ENCODE assay signal across 1 cellular context in the genomic region with DNA sequence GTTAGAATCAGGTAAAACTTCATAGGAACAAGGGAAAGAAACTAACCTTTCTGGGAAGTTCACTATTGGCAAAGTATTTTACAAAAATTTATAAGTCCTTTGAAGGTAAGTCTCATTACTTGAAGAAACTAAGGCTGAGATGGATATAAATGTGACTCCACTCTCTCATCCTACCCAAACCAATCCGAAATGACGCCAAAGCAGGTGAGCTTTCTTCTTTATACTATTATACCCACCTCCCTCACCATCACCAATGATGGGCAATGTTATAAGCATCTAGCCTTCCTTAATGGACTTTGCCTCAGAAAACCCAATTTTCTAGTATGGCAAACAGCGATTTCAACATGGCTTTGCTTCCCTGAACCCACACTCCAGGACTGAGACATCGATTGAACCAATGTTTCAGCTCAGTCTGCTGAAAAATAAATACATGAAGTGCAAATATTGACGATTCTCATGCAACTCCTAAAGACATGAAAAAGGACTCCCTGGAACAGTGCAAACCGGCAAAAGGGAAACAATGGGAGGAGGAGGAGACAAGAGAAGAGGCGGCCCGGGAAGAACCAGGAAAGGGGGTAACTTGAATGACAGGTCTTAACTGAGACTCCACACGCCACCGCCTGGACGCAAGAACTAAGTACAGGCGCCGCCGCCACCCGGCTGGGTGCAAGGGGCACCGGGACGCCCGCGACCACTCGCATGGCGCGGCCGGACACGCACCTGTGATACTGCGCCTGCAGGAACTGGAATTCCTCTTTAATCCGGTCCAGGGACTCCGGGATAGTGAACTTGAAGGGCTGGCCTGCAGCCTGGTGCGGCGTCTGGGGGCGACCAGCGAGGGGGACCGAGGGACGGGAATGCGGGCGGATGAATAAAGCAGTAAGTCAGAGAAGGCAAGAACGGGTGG.
TF ChIP-seq lines count a peak whose summit lies in the region.

No MANE protein-coding gene starts in this region.

TF ChIP-seq in HepG2, 621 proteins besides CTCF, POLR2A, EP300 and RAD21 (continued from another document and continues in another):
- TF ChIP-seq, protein P1, sequence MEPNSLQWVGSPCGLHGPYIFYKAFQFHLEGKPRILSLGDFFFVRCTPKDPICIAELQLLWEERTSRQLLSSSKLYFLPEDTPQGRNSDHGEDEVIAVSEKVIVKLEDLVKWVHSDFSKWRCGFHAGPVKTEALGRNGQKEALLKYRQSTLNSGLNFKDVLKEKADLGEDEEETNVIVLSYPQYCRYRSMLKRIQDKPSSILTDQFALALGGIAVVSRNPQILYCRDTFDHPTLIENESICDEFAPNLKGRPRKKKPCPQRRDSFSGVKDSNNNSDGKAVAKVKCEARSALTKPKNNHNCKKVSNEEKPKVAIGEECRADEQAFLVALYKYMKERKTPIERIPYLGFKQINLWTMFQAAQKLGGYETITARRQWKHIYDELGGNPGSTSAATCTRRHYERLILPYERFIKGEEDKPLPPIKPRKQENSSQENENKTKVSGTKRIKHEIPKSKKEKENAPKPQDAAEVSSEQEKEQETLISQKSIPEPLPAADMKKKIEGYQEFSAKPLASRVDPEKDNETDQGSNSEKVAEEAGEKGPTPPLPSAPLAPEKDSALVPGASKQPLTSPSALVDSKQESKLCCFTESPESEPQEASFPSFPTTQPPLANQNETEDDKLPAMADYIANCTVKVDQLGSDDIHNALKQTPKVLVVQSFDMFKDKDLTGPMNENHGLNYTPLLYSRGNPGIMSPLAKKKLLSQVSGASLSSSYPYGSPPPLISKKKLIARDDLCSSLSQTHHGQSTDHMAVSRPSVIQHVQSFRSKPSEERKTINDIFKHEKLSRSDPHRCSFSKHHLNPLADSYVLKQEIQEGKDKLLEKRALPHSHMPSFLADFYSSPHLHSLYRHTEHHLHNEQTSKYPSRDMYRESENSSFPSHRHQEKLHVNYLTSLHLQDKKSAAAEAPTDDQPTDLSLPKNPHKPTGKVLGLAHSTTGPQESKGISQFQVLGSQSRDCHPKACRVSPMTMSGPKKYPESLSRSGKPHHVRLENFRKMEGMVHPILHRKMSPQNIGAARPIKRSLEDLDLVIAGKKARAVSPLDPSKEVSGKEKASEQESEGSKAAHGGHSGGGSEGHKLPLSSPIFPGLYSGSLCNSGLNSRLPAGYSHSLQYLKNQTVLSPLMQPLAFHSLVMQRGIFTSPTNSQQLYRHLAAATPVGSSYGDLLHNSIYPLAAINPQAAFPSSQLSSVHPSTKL (CRISPR knock-in tag; IDR thresholded peaks at IDR 0.05) = peak; percentile 96
- TF ChIP-seq, protein P2, sequence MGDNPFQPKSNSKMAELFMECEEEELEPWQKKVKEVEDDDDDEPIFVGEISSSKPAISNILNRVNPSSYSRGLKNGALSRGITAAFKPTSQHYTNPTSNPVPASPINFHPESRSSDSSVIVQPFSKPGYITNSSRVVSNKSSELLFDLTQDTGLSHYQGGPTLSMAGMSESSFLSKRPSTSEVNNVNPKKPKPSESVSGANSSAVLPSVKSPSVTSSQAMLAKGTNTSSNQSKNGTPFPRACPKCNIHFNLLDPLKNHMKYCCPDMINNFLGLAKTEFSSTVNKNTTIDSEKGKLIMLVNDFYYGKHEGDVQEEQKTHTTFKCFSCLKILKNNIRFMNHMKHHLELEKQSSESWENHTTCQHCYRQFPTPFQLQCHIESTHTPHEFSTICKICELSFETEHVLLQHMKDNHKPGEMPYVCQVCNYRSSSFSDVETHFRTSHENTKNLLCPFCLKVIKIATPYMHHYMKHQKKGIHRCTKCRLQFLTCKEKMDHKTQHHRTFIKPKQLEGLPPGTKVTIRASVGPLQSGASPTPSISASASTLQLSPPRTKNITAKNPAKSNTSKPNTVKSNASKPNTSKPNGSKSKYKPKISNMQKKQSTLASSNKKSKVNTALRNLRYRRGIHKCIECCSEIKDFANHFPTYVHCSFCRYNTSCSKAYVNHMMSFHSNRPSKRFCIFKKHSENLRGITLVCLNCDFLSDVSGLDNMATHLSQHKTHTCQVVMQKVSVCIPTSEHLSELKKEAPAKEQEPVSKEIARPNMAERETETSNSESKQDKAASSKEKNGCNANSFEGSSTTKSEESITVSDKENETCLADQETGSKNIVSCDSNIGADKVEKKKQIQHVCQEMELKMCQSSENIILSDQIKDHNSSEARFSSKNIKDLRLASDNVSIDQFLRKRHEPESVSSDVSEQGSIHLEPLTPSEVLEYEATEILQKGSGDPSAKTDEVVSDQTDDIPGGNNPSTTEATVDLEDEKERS (CRISPR knock-in tag; IDR thresholded peaks at IDR 0.05) = peak; percentile 82
- TF ChIP-seq PTBP1 (IDR thresholded peaks at IDR 0.05; ENCODE audit: low read depth, low read length, poor library complexity, severe bottlenecking) (no peak), ZNF350 (CRISPR knock-in tag; IDR thresholded peaks at IDR 0.05; ENCODE audit: borderline replicate concordance, low read depth) (peak; percentile 77), STAT5B (CRISPR knock-in tag; IDR thresholded peaks at IDR 0.05) (peak; percentile 50; the same call in 1 of the 2 replicates), PAWR (CRISPR knock-in tag; IDR thresholded peaks at IDR 0.05; ENCODE audit: borderline replicate concordance) (no peak), KDM1A (CRISPR knock-in tag; IDR thresholded peaks at IDR 0.05) (peak; percentile 47; the same call in 1 of the 2 replicates), PRMT3 (CRISPR knock-in tag; IDR thresholded peaks at IDR 0.05; ENCODE audit: borderline replicate concordance, low read depth) (no peak), ZNF501 (CRISPR knock-in tag; IDR thresholded peaks at IDR 0.05) (no peak), ZNF432 (CRISPR knock-in tag; IDR thresholded peaks at IDR 0.05; ENCODE audit: borderline replicate concordance) (no peak), ARHGAP35 (CRISPR knock-in tag; IDR thresholded peaks at IDR 0.05; ENCODE audit: borderline replicate concordance) (no peak), ZNF652 (CRISPR knock-in tag; IDR thresholded peaks at IDR 0.05; ENCODE audit: borderline replicate concordance, low read depth) (peak; percentile 64; the same call in 1 of the 2 replicates), SP140L (CRISPR knock-in tag; IDR thresholded peaks at IDR 0.05; ENCODE audit: borderline replicate concordance) (0 out of 2 replicates have a peak, but pooled peaks have one; percentile 56), ARID2 (CRISPR knock-in tag; IDR thresholded peaks at IDR 0.05; ENCODE audit: borderline replicate concordance) (no peak), ZNF780A (CRISPR knock-in tag; IDR thresholded peaks at IDR 0.05) (no peak), EED (CRISPR knock-in tag; IDR thresholded peaks at IDR 0.05) (no peak), FIP1L1 (IDR thresholded peaks at IDR 0.05; ENCODE audit: borderline replicate concordance, insufficient read depth, low read depth, low read length) (no peak), ZNF460 (CRISPR knock-in tag; IDR thresholded peaks at IDR 0.05; ENCODE audit: borderline replicate concordance) (peak; percentile 63; the same call in 1 of the 2 replicates), ZNF121 (CRISPR knock-in tag; IDR thresholded peaks at IDR 0.05) (0 out of 2 replicates have a peak, but pooled peaks have one; percentile 25), ZIK1 (CRISPR knock-in tag; IDR thresholded peaks at IDR 0.05; ENCODE audit: borderline replicate concordance, low read depth) (no peak), SOX5 (CRISPR knock-in tag; IDR thresholded peaks at IDR 0.05; ENCODE audit: borderline replicate concordance) (peak; percentile 100), ZFP37 (CRISPR knock-in tag; IDR thresholded peaks at IDR 0.05; ENCODE audit: borderline replicate concordance) (no peak), HNRNPUL1 (IDR thresholded peaks at IDR 0.05; ENCODE audit: low read depth, low read length) (no peak), NR2C2 (CRISPR knock-in tag; IDR thresholded peaks at IDR 0.05; ENCODE audit: borderline replicate concordance) (peak; percentile 72; the same call in 1 of the 2 replicates), PAF1 (CRISPR knock-in tag; IDR thresholded peaks at IDR 0.05) (no peak), ZSCAN31 (CRISPR knock-in tag; IDR thresholded peaks at IDR 0.05; ENCODE audit: low read depth) (no peak), PITX1 (CRISPR knock-in tag; IDR thresholded peaks at IDR 0.05) (peak; percentile 95), HNRNPK (IDR thresholded peaks at IDR 0.05; ENCODE audit: low read depth, low read length, poor library complexity, severe bottlenecking) (no peak), HDAC1 (CRISPR knock-in tag; IDR thresholded peaks at IDR 0.05) (peak; percentile 99), HOXA3 (CRISPR knock-in tag; IDR thresholded peaks at IDR 0.05) (peak; percentile 79), ZFP41 (CRISPR knock-in tag; IDR thresholded peaks at IDR 0.05; ENCODE audit: borderline replicate concordance) (peak; percentile 62; the same call in 1 of the 2 replicates)
- TF ChIP-seq, protein P3, sequence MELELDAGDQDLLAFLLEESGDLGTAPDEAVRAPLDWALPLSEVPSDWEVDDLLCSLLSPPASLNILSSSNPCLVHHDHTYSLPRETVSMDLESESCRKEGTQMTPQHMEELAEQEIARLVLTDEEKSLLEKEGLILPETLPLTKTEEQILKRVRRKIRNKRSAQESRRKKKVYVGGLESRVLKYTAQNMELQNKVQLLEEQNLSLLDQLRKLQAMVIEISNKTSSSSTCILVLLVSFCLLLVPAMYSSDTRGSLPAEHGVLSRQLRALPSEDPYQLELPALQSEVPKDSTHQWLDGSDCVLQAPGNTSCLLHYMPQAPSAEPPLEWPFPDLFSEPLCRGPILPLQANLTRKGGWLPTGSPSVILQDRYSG (CRISPR knock-in tag; IDR thresholded peaks at IDR 0.05) = no peak
- TF ChIP-seq, protein P4, sequence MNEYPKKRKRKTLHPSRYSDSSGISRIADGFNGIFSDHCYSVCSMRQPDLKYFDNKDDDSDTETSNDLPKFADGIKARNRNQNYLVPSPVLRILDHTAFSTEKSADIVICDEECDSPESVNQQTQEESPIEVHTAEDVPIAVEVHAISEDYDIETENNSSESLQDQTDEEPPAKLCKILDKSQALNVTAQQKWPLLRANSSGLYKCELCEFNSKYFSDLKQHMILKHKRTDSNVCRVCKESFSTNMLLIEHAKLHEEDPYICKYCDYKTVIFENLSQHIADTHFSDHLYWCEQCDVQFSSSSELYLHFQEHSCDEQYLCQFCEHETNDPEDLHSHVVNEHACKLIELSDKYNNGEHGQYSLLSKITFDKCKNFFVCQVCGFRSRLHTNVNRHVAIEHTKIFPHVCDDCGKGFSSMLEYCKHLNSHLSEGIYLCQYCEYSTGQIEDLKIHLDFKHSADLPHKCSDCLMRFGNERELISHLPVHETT (CRISPR knock-in tag; conservative IDR thresholded peaks at IDR 0.05) = 0 out of 2 replicates have a peak, but pooled peaks have one; percentile 55
- TF ChIP-seq, protein P5, sequence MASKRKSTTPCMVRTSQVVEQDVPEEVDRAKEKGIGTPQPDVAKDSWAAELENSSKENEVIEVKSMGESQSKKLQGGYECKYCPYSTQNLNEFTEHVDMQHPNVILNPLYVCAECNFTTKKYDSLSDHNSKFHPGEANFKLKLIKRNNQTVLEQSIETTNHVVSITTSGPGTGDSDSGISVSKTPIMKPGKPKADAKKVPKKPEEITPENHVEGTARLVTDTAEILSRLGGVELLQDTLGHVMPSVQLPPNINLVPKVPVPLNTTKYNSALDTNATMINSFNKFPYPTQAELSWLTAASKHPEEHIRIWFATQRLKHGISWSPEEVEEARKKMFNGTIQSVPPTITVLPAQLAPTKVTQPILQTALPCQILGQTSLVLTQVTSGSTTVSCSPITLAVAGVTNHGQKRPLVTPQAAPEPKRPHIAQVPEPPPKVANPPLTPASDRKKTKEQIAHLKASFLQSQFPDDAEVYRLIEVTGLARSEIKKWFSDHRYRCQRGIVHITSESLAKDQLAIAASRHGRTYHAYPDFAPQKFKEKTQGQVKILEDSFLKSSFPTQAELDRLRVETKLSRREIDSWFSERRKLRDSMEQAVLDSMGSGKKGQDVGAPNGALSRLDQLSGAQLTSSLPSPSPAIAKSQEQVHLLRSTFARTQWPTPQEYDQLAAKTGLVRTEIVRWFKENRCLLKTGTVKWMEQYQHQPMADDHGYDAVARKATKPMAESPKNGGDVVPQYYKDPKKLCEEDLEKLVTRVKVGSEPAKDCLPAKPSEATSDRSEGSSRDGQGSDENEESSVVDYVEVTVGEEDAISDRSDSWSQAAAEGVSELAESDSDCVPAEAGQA (IDR thresholded peaks at IDR 0.05; ENCODE audit: low read depth) = 0 out of 2 replicates have a peak, but pooled peaks have one; percentile 15
- TF ChIP-seq, protein P5 (CRISPR knock-in tag; IDR thresholded peaks at IDR 0.05; ENCODE audit: borderline replicate concordance) = no peak
- TF ChIP-seq, protein P6, sequence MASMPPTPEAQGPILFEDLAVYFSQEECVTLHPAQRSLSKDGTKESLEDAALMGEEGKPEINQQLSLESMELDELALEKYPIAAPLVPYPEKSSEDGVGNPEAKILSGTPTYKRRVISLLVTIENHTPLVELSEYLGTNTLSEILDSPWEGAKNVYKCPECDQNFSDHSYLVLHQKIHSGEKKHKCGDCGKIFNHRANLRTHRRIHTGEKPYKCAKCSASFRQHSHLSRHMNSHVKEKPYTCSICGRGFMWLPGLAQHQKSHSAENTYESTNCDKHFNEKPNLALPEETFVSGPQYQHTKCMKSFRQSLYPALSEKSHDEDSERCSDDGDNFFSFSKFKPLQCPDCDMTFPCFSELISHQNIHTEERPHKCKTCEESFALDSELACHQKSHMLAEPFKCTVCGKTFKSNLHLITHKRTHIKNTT (CRISPR knock-in tag; IDR thresholded peaks at IDR 0.05) = no peak
- TF ChIP-seq, protein P7, sequence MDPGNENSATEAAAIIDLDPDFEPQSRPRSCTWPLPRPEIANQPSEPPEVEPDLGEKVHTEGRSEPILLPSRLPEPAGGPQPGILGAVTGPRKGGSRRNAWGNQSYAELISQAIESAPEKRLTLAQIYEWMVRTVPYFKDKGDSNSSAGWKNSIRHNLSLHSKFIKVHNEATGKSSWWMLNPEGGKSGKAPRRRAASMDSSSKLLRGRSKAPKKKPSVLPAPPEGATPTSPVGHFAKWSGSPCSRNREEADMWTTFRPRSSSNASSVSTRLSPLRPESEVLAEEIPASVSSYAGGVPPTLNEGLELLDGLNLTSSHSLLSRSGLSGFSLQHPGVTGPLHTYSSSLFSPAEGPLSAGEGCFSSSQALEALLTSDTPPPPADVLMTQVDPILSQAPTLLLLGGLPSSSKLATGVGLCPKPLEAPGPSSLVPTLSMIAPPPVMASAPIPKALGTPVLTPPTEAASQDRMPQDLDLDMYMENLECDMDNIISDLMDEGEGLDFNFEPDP (CRISPR knock-in tag; conservative IDR thresholded peaks at IDR 0.05) = no peak
- TF ChIP-seq, protein P8, sequence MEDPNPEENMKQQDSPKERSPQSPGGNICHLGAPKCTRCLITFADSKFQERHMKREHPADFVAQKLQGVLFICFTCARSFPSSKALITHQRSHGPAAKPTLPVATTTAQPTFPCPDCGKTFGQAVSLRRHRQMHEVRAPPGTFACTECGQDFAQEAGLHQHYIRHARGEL (CRISPR knock-in tag; IDR thresholded peaks at IDR 0.05) = no peak
